ENCODE assay signal across 8 cellular contexts in genomic region chr15:52653451-52653964, GRCh38. TPM values are rescaled to one million over a fixed set of nuclear protein-coding genes. Genes with fewer than 3 reads are reported as not detected.
DNase-seq lines count a peak whose midpoint lies in the region; ATAC-seq and TF ChIP-seq lines count a peak whose summit lies in the region.

No MANE protein-coding gene starts in this region.

- DNase-seq in HPDE6-E6E7 (ENCODE audit: extremely low spot score) = peak; percentile 68
- no peak for DNase-seq in activated B cell treated with CpG ODN at 0.5 μM for 24 hours
- DNase-seq in hepatocyte (ENCODE audit: low spot score) = peak; percentile 11
- no peak for DNase-seq in GF-D8 (lab: John Stamatoyannopoulos, UW)
- no peak for DNase-seq in NCI-H345 (lab: John Stamatoyannopoulos, UW)

- H3K27ac ChIP-seq in hepatocyte = peak overlapping the region; percentile 64
- H3K27ac ChIP-seq in stomach smooth muscle (ENCODE audit: low read length) = peak overlapping the region; percentile 46

- H3K27me3 ChIP-seq in hepatocyte (no peaks in the 10 kb centered on the region), stomach smooth muscle (ENCODE audit: control insufficient read depth in 1 of 2, insufficient read depth in 2 of 2, low read length in 2 of 2) (no peaks in the 10 kb centered on the region)

- H3K4me1 ChIP-seq in hepatocyte (ENCODE audit: insufficient read depth) = peaks cover 11% of the 10 kb centered on the region
- H3K4me1 ChIP-seq in stomach smooth muscle (ENCODE audit: control insufficient read depth, insufficient read depth, low read length) = peaks cover 23% of the 10 kb centered on the region

- CTCF ChIA-PET in activated B cell treated with CpG ODN at 0.5 μM for 24 hours (lab: Charles Lee) = interaction anchor here (1.4 kb wide), 1 partner anchor 81 kb away, joined by 6 read pairs; no protein-coding TSS in a partner anchor

- H3K9me2 ChIP-seq in hepatocyte (replicated peaks; ENCODE audit: insufficient read depth) = no peaks in the 10 kb centered on the region

- H3K36me3 ChIP-seq in hepatocyte (replicated peaks; ENCODE audit: insufficient read depth, low read depth) (no peaks in the 10 kb centered on the region), stomach smooth muscle (ENCODE audit: control insufficient read depth in 2 of 2, insufficient read depth in 2 of 2, low read length in 2 of 2) (peaks cover 0 to 3% of the 10 kb centered on the region in 2 donors)

- ATAC-seq in activated B cell treated with CpG ODN at 0.5 μM for 24 hours (ENCODE audit: low read depth) = no peak
- ATAC-seq in GM19455 (IDR thresholded peaks at IDR 0.05; ENCODE audit: unreplicated experiment) = no peak
- no peak for ATAC-seq in GM18861 (IDR thresholded peaks at IDR 0.05; ENCODE audit: unreplicated experiment)

- no peaks in the 10 kb centered on the region for H3K27me3 Mint-ChIP-seq in activated B cell treated with CpG ODN at 0.5 μM for 24 hours

- H3K4me3 Mint-ChIP-seq in activated B cell treated with CpG ODN at 0.5 μM for 24 hours = no peak overlapping the region

- peak overlapping the region; percentile 63 for H3K27ac Mint-ChIP-seq in activated B cell treated with CpG ODN at 0.5 μM for 24 hours

- H3K4me2 ChIP-seq in hepatocyte = peak overlapping the region; percentile 71

- H3K79me2 ChIP-seq in hepatocyte = peaks cover 10% of the 10 kb centered on the region

- no peaks in the 10 kb centered on the region for H4K20me1 ChIP-seq in hepatocyte (ENCODE audit: insufficient read depth, poor library complexity, severe bottlenecking)

- TF ChIP-seq CTCF in activated B cell treated with CpG ODN at 0.5 μM for 24 hours (IDR thresholded peaks at IDR 0.05) = no peak
- no peak for TF ChIP-seq CTCF in hepatocyte (IDR thresholded peaks at IDR 0.05; ENCODE audit: poor library complexity)

- H3K9me3 ChIP-seq in hepatocyte (ENCODE audit: low read depth) (no peaks in the 10 kb centered on the region), stomach smooth muscle (ENCODE audit: control insufficient read depth in 2 of 2, low read length in 2 of 2) (no peaks in the 10 kb centered on the region)

- peak overlapping the region; percentile 21 for H2AFZ ChIP-seq in hepatocyte

- H3K9ac ChIP-seq in stomach smooth muscle (ENCODE audit: low read length in 2 of 2) = peak overlapping the region in 1 of 2 donors; percentile 9

- peaks cover 17% of the 10 kb centered on the region for H3K4me1 Mint-ChIP-seq in activated B cell treated with CpG ODN at 0.5 μM for 24 hours

- POLR2A ChIA-PET in activated B cell treated with CpG ODN at 0.5 μM for 24 hours (lab: Charles Lee) = no interaction called here

- peaks cover 51% of the 10 kb centered on the region for H3K36me3 Mint-ChIP-seq in activated B cell treated with CpG ODN at 0.5 μM for 24 hours (ENCODE audit: low read depth)

- intact Hi-C loops in activated B cell treated with CpG ODN at 0.5 μM for 24 hours (cut with micrococcal nuclease) = loop anchor here (2.0 kb wide), 1 partner anchor 25 kb away; the partner anchor contains the start of gene ATOSA

- H3K4me3 ChIP-seq in hepatocyte = no peak overlapping the region
- H3K4me3 ChIP-seq in stomach smooth muscle (ENCODE audit: low read length in 2 of 2) = no peak overlapping the region

- 66% methylated on average over 4 of the region's 4 CpGs for WGBS in hepatocyte (ENCODE audit: low lambda C conversion rate, missing lambda C conversion rate)

- no peaks in the 10 kb centered on the region for H3K9me3 Mint-ChIP-seq in activated B cell treated with CpG ODN at 0.5 μM for 24 hours

RNA-seq across cellular contexts. Expression of gene ATOSA, which starts 25.7 kb away (rescaled TPM):
- total RNA-seq in activated B cell treated with CpG ODN at 0.5 μM for 24 hours (73.8 and 96.8 TPM in 2 replicates), hepatocyte (26.0 and 31.1 TPM in 2 replicates)
- polyA plus RNA-seq in hepatocyte = 6.8 and 9.9 TPM in 2 replicates

Comparison
In these comparisons a context has a peak if more than half of its experiments do, and no peak if none do; other contexts are left out.
1. DNase-seq: peak in HPDE6-E6E7 (single experiment) and hepatocyte (single experiment); none in activated B cell treated with CpG ODN at 0.5 μM for 24 hours (single experiment), GF-D8 (single experiment) and NCI-H345 (single experiment).